Comparison of ENCODE assay signal across 10 cellular contexts in the genomic region with DNA sequence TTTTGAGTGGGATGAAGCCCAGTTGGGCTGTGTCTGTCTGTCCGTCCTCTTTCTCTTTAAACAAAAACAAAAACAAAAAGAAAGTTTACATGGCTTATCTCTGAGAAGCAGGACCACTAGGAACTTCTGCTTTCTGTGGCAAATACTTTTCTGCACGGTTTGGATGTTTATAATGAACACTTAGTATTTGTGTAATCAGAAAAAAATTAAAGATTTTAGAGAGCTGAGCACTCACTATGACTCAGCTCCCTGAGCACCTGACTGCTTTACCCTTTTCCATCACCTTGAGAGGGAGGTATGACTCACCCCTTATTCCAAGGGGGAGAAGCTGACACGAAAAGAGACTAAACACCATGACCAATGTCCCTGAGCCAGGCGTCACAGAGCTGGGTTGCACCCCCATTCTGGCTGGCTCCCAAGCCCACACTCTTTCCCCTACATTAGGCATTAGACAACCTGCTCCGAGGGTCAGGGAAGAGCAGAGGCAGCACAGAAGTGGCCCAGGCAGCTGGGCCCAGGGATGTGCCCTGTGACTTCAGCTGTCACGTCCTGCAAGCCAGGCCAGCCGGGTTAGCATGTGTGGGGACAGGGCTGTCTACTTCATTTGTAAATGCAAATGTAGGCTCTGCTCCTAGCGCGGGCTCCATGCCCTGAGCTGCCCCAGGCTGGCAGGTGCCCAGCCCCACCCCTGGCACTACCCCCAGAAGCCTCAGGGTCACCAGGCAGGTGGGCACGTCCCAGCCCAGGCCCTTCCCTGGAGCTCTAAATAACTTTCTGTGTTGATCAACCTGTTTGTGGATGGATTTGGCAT. TPM values are rescaled to one million over a fixed set of nuclear protein-coding genes. Genes with fewer than 3 reads are reported as not detected.
DNase-seq lines count a peak whose midpoint lies in the region; ATAC-seq and TF ChIP-seq lines count a peak whose summit lies in the region.
"Had no signal": no experiment of that assay in that cellular context is flagged by ENCODE, and none has a peak within 500 bp of the region (broad histone marks: within the 10 kb centered on the region; RNA-seq: fewer than 3 reads in every experiment).

No MANE protein-coding gene starts in this region.

- no peak overlapping the region for H3K4me2 ChIP-seq in MM.1S (ENCODE audit: low read depth, low read length)

- TF ChIP-seq POLR2A in suprapubic skin (IDR thresholded peaks at IDR 0.05), result no peak

- ATAC-seq in activated CD8-positive, alpha-beta T cell treated with anti-CD3 and anti-CD28 coated beads for 36 hours, result peak; percentile 80
- no peak for ATAC-seq in activated CD8-positive, alpha-beta T cell treated with anti-CD3 and anti-CD28 coated beads, Interleukin-2, amount 10 ng/mL, durations not matched to agents 7 days and 5 days
- ATAC-seq in Right ventricle myocardium superior (ENCODE audit: poor library complexity) (peak; percentile 69), GM19351 (IDR thresholded peaks at IDR 0.05; ENCODE audit: unreplicated experiment) (no peak), GM21423 (IDR thresholded peaks at IDR 0.05; ENCODE audit: unreplicated experiment) (no peak)

- CTCF ChIA-PET in activated CD8-positive, alpha-beta T cell treated with anti-CD3 and anti-CD28 coated beads for 36 hours (lab: Charles Lee), result interaction anchor here (0.9 to 1.2 kb wide), 2 partner anchors 8 to 19 kb away, joined by 3 read pairs; no protein-coding TSS in a partner anchor
- CTCF ChIA-PET in activated CD8-positive, alpha-beta T cell treated with anti-CD3 and anti-CD28 coated beads, Interleukin-2, amount 10 ng/mL, durations not matched to agents 7 days and 5 days (lab: Charles Lee), result interaction anchor here (1.1 kb wide), 1 partner anchor 16 kb away, joined by 3 read pairs; no protein-coding TSS in a partner anchor

- no peaks in the 10 kb centered on the region for H3K9me2 ChIP-seq in MM.1S (replicated peaks; ENCODE audit: insufficient read depth, low read length)

- H3K4me1 ChIP-seq in suprapubic skin (peaks cover 19% of the 10 kb centered on the region), MM.1S (ENCODE audit: low read length) (no peaks in the 10 kb centered on the region)

- intact Hi-C loops in activated CD8-positive, alpha-beta T cell treated with anti-CD3 and anti-CD28 coated beads for 36 hours (cut with micrococcal nuclease), result no loop called here
- intact Hi-C loops in Right ventricle myocardium superior (cut with DNase I), result no loop called here

- no peaks in the 10 kb centered on the region for H3F3A ChIP-seq in MM.1S (ENCODE audit: insufficient read depth, low read length)

- peaks cover 23% of the 10 kb centered on the region for H3K27me3 ChIP-seq in suprapubic skin
- peaks cover 74% of the 10 kb centered on the region for H3K27me3 ChIP-seq in MM.1S (replicated peaks; ENCODE audit: insufficient read depth, low read length)

- POLR2A ChIA-PET in activated CD8-positive, alpha-beta T cell treated with anti-CD3 and anti-CD28 coated beads for 36 hours (lab: Charles Lee), result no interaction called here
- POLR2A ChIA-PET in activated CD8-positive, alpha-beta T cell treated with anti-CD3 and anti-CD28 coated beads, Interleukin-2, amount 10 ng/mL, durations not matched to agents 7 days and 5 days (lab: Charles Lee), result no interaction called here

- H3K9ac ChIP-seq in MM.1S (ENCODE audit: low read length), result no peak overlapping the region

- H3K27me3 Mint-ChIP-seq in activated CD8-positive, alpha-beta T cell treated with anti-CD3 and anti-CD28 coated beads for 36 hours, result peaks cover 7% of the 10 kb centered on the region
- H3K27me3 Mint-ChIP-seq in activated CD8-positive, alpha-beta T cell treated with anti-CD3 and anti-CD28 coated beads, Interleukin-2, amount 10 ng/mL, durations not matched to agents 7 days and 5 days (ENCODE audit: low read depth), result peaks cover 3% of the 10 kb centered on the region

- no peak overlapping the region for H3K27ac Mint-ChIP-seq in activated CD8-positive, alpha-beta T cell treated with anti-CD3 and anti-CD28 coated beads for 36 hours
- no peak overlapping the region for H3K27ac Mint-ChIP-seq in activated CD8-positive, alpha-beta T cell treated with anti-CD3 and anti-CD28 coated beads, Interleukin-2, amount 10 ng/mL, durations not matched to agents 7 days and 5 days

- no peaks in the 10 kb centered on the region for H3K9me3 ChIP-seq in suprapubic skin
- no peaks in the 10 kb centered on the region for H3K9me3 ChIP-seq in MM.1S (replicated peaks; ENCODE audit: insufficient read depth, low read length)

- DNase-seq in activated CD8-positive, alpha-beta T cell treated with anti-CD3 and anti-CD28 coated beads for 36 hours, result peak; percentile 39
- no peak for DNase-seq in activated CD8-positive, alpha-beta T cell treated with anti-CD3 and anti-CD28 coated beads, Interleukin-2, amount 10 ng/mL, durations not matched to agents 7 days and 5 days
- DNase-seq in SHP77 (lab: John Stamatoyannopoulos, UW), result peak; percentile 48 to 53
- DNase-seq in Right ventricle myocardium superior, result peak; percentile 44
- DNase-seq in suprapubic skin (ENCODE audit: low spot score in 2 of 2), result no peak
- no peak for DNase-seq in MM.1S
- DNase-seq: DND-41 had no signal

- H3K4me3 ChIP-seq in suprapubic skin (no peak overlapping the region), MM.1S (ENCODE audit: low read length) (no peak overlapping the region)

- H2AFZ ChIP-seq in MM.1S (ENCODE audit: low read length), result no peak overlapping the region

- peaks cover 6% of the 10 kb centered on the region for H3K4me1 Mint-ChIP-seq in activated CD8-positive, alpha-beta T cell treated with anti-CD3 and anti-CD28 coated beads for 36 hours (ENCODE audit: low read depth)
- H3K4me1 Mint-ChIP-seq in activated CD8-positive, alpha-beta T cell treated with anti-CD3 and anti-CD28 coated beads, Interleukin-2, amount 10 ng/mL, durations not matched to agents 7 days and 5 days (ENCODE audit: low read depth), result no peaks in the 10 kb centered on the region
- H3K4me1 Mint-ChIP-seq: central memory CD8-positive, alpha-beta T cell had no signal

- no peak for TF ChIP-seq CTCF in activated CD8-positive, alpha-beta T cell treated with anti-CD3 and anti-CD28 coated beads for 36 hours (IDR thresholded peaks at IDR 0.05)
- TF ChIP-seq CTCF in suprapubic skin (IDR thresholded peaks at IDR 0.05), result no peak
- TF ChIP-seq CTCF in MM.1S (IDR thresholded peaks at IDR 0.05; ENCODE audit: low read length), result no peak

- H3K36me3 Mint-ChIP-seq in activated CD8-positive, alpha-beta T cell treated with anti-CD3 and anti-CD28 coated beads for 36 hours (ENCODE audit: low read depth), result no peaks in the 10 kb centered on the region
- H3K36me3 Mint-ChIP-seq in activated CD8-positive, alpha-beta T cell treated with anti-CD3 and anti-CD28 coated beads, Interleukin-2, amount 10 ng/mL, durations not matched to agents 7 days and 5 days (ENCODE audit: low read depth), result no peaks in the 10 kb centered on the region

- H3K9me3 Mint-ChIP-seq in activated CD8-positive, alpha-beta T cell treated with anti-CD3 and anti-CD28 coated beads for 36 hours, result no peaks in the 10 kb centered on the region
- H3K9me3 Mint-ChIP-seq in activated CD8-positive, alpha-beta T cell treated with anti-CD3 and anti-CD28 coated beads, Interleukin-2, amount 10 ng/mL, durations not matched to agents 7 days and 5 days (ENCODE audit: insufficient read depth), result no peaks in the 10 kb centered on the region
- H3K9me3 Mint-ChIP-seq: central memory CD8-positive, alpha-beta T cell had no signal

- WGBS in suprapubic skin, result 30% methylated on average over 5 of the region's 10 CpGs

- H3K36me3 ChIP-seq in suprapubic skin (no peaks in the 10 kb centered on the region), MM.1S (replicated peaks; ENCODE audit: insufficient read depth, low read length) (no peaks in the 10 kb centered on the region)

- peak overlapping the region; percentile 65 for H3K27ac ChIP-seq in suprapubic skin
- H3K27ac ChIP-seq in MM.1S (ENCODE audit: low read length), result no peak overlapping the region

- TF ChIP-seq EP300 in suprapubic skin (IDR thresholded peaks at IDR 0.05), result no peak

- no peaks in the 10 kb centered on the region for H3K79me2 ChIP-seq in MM.1S (ENCODE audit: low read length)

- no peak overlapping the region for H3K4me3 Mint-ChIP-seq in activated CD8-positive, alpha-beta T cell treated with anti-CD3 and anti-CD28 coated beads for 36 hours
- no peak overlapping the region for H3K4me3 Mint-ChIP-seq in activated CD8-positive, alpha-beta T cell treated with anti-CD3 and anti-CD28 coated beads, Interleukin-2, amount 10 ng/mL, durations not matched to agents 7 days and 5 days
- H3K4me3 Mint-ChIP-seq: central memory CD8-positive, alpha-beta T cell had no signal

- H4K20me1 ChIP-seq in MM.1S (ENCODE audit: insufficient read depth, low read length), result no peaks in the 10 kb centered on the region

RNA-seq across cellular contexts. Expression of gene RAP1GAP, which starts 30.4 kb away (rescaled TPM):
- 1 to 10 TPM; 1.3 to 1.6 TPM for total RNA-seq in activated CD8-positive, alpha-beta T cell treated with anti-CD3 and anti-CD28 coated beads for 36 hours
- under 1 TPM in 1 of 2 experiments, not detected in 1; 0.13 TPM for total RNA-seq in activated CD8-positive, alpha-beta T cell treated with anti-CD3 and anti-CD28 coated beads, Interleukin-2, amount 10 ng/mL, durations not matched to agents 7 days and 5 days
- 3.7 TPM for total RNA-seq in Right ventricle myocardium superior
- total RNA-seq in suprapubic skin, result 1 to 10 TPM; 1.5 to 4.9 (median 3.6) TPM

Comparison
In these comparisons a context has a peak if more than half of its experiments do, and no peak if none do; other contexts are left out.
1. ATAC-seq: peak in activated CD8-positive, alpha-beta T cell treated with anti-CD3 and anti-CD28 coated beads for 36 hours (single experiment) and Right ventricle myocardium superior (single experiment); none in activated CD8-positive, alpha-beta T cell treated with anti-CD3 and anti-CD28 coated beads, Interleukin-2, amount 10 ng/mL, durations not matched to agents 7 days and 5 days (single experiment), GM19351 (single experiment) and GM21423 (single experiment).
2. DNase-seq: peak in activated CD8-positive, alpha-beta T cell treated with anti-CD3 and anti-CD28 coated beads for 36 hours (single experiment), SHP77 (2 of 2) and Right ventricle myocardium superior (single experiment); none in activated CD8-positive, alpha-beta T cell treated with anti-CD3 and anti-CD28 coated beads, Interleukin-2, amount 10 ng/mL, durations not matched to agents 7 days and 5 days (single experiment), suprapubic skin (0 of 2) and MM.1S (single experiment).